ENCODE assay signal across 11 cellular contexts in the genomic region with DNA sequence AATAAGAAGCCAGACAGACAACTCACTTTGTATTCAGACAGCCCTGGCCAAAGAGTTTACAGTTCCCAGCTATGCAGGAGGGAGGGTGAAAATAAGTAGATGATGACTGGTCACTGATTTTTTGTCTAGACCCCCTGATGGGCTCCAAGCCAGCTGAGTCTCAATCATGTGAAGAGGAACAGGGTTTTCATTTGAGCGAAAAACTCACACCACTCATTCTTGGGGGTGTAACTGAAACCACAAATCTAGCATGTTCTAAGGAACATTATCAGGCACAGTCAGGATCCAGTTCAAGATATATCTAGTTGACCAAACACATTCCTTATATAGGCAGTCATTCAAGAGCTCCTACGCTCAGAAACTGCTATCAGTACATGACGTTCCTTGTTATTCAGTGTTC. TPM values are rescaled to one million over a fixed set of nuclear protein-coding genes. Genes with fewer than 3 reads are reported as not detected.
A peak's percentile ranks its signal among the peaks of the same experiment; 100 is the strongest.
DNase-seq lines count a peak whose midpoint lies in the region; ATAC-seq and TF ChIP-seq lines count a peak whose summit lies in the region.
"Had no signal": no experiment of that assay in that cellular context is flagged by ENCODE, and none has a peak within 500 bp of the region (broad histone marks: within the 10 kb centered on the region; RNA-seq: fewer than 3 reads in every experiment).

No MANE protein-coding gene starts in this region.

- H3K9ac ChIP-seq in mesendoderm (ENCODE audit: low read length), result no peak overlapping the region

- H2BK15ac ChIP-seq in mesendoderm (replicated peaks; ENCODE audit: low read depth), result no peak overlapping the region

- H3K23ac ChIP-seq in mesendoderm (ENCODE audit: low read length), result no peak overlapping the region

- H3K27ac ChIP-seq in mesendoderm (ENCODE audit: low read depth, low read length) (peak overlapping the region; percentile 17), aorta (ENCODE audit: low read depth in 1 of 2, low read length in 2 of 2) (peak overlapping the region; percentile 79 to 95)

- H3K56ac ChIP-seq in mesendoderm (ENCODE audit: low read length), result no peak overlapping the region

- H2BK120ac ChIP-seq in mesendoderm (ENCODE audit: low read depth, low read length), result no peak overlapping the region

- no peaks in the 10 kb centered on the region for H3K79me1 ChIP-seq in mesendoderm (ENCODE audit: low read length)

- in situ Hi-C loops in GM13977 (cut with MboI; ENCODE audit: low pct_unique_long_range_greater_than_20kb, low sequenced_read_pairs, unreplicated experiment), result no loop called here

- no peak overlapping the region for H4K5ac ChIP-seq in mesendoderm (ENCODE audit: low read length)

- no CpG with 5 or more reads among the region's 3 CpGs for WGBS in mesendoderm (ENCODE audit: extremely low coverage, insufficient coverage, low lambda C conversion rate)
- 12 to 16% methylated on average over 3 of the region's 3 CpGs for WGBS in aorta, 2 donors

- H3K4me3 ChIP-seq in mesendoderm (ENCODE audit: low read length) (no peak overlapping the region), aorta (ENCODE audit: low read length in 2 of 2) (no peak overlapping the region)

- DNase-seq in OCI-M2 (lab: John Stamatoyannopoulos, UW; ENCODE audit: unreplicated experiment) (peak; percentile 41), erythroblast (lab: John Stamatoyannopoulos, UW) (peak; percentile 11 to 31), mesendoderm (peak; percentile 81), aorta (peak; percentile 36 to 67), GM13977 (ENCODE audit: low spot score) (no peak)
- no peak for DNase-seq in stimulated activated CD4-positive, alpha-beta T cell treated with anti-CD3 and anti-CD28 coated beads, Interleukin-12 subunit alpha, Interleukin-12 subunit beta, amount 100 ng/mL, for 4 hours
- DNase-seq: amniotic stem cell, NCI-H2029 treated with DMSO at 0.1 percent for 48 hours had no signal

- H3K4me2 ChIP-seq in mesendoderm (ENCODE audit: low read length), result no peak overlapping the region

- H3K9me3 ChIP-seq in aorta (ENCODE audit: control insufficient read depth, low read length), result no peaks in the 10 kb centered on the region

- H3K4me1 ChIP-seq in mesendoderm (ENCODE audit: control insufficient read depth, low read depth, low read length) (peaks cover 10% of the 10 kb centered on the region), aorta (ENCODE audit: control insufficient read depth in 1 of 2, insufficient read depth in 2 of 2, low read length in 2 of 2) (peaks cover 7% of the 10 kb centered on the region in 2 donors)

- no peaks in the 10 kb centered on the region for H3K79me2 ChIP-seq in mesendoderm (ENCODE audit: control insufficient read depth, insufficient read depth, low read length)

- H3K4ac ChIP-seq in mesendoderm (ENCODE audit: low read depth, low read length), result no peak overlapping the region

- H3K27me3 ChIP-seq in mesendoderm (ENCODE audit: insufficient read depth, low read length, poor library complexity) (no peaks in the 10 kb centered on the region), aorta (ENCODE audit: control insufficient read depth in 1 of 2, insufficient read depth in 2 of 2, low read length in 1 of 2) (no peaks in the 10 kb centered on the region)

- TF ChIP-seq CTCF in GM13977 (IDR thresholded peaks at IDR 0.05; ENCODE audit: extremely low read depth, insufficient read depth, missing control alignments), result no peak

- H2BK5ac ChIP-seq in mesendoderm (ENCODE audit: low read length), result no peak overlapping the region

- no peak overlapping the region for H3K18ac ChIP-seq in mesendoderm (ENCODE audit: low read length)

- H3K36me3 ChIP-seq in mesendoderm (ENCODE audit: control insufficient read depth, insufficient read depth, low read length) (no peaks in the 10 kb centered on the region), aorta (ENCODE audit: control insufficient read depth in 1 of 2, insufficient read depth in 2 of 2, low read length in 1 of 2) (peaks cover 9 to 16% of the 10 kb centered on the region in 2 donors)

- no peak overlapping the region for H4K8ac ChIP-seq in mesendoderm (ENCODE audit: low read depth, low read length)

- no peak overlapping the region for H2AK5ac ChIP-seq in mesendoderm (ENCODE audit: low read length)

- no peak for ATAC-seq in aorta (ENCODE audit: low FRiP score)
- ATAC-seq in HG03039 (IDR thresholded peaks at IDR 0.05; ENCODE audit: unreplicated experiment), result no peak
- ATAC-seq: esophagus mucosa, left lobe of liver had no signal

- intact Hi-C loops in aorta (cut with DNase I), result no loop called here

- no peak for TF ChIP-seq POLR2A in erythroblast (IDR thresholded peaks at IDR 0.05; ENCODE audit: low read length)

RNA-seq across cellular contexts. Expression of a gene that starts 59.0 kb away (rescaled TPM):
- 7.2 TPM for polyA plus RNA-seq in mesendoderm (2013, experiment 1 of 2)
- polyA plus RNA-seq in mesendoderm (2013, experiment 2 of 2), result 7.6 TPM
- 1,000 to 10,000 TPM in 1 of 2 donors, 100 to 1,000 TPM in 1; 192 to 1,289 TPM for total RNA-seq in aorta
- 100 to 1,000 TPM; 347 to 416 TPM for polyA plus RNA-seq in aorta

Comparison
In these comparisons a context has a peak if more than half of its experiments do, and no peak if none do; other contexts are left out.
1. DNase-seq: peak in OCI-M2 (single experiment), erythroblast (2 of 2), mesendoderm (single experiment) and aorta (2 of 2); none in stimulated activated CD4-positive, alpha-beta T cell treated with anti-CD3 and anti-CD28 coated beads, Interleukin-12 subunit alpha, Interleukin-12 subunit beta, amount 100 ng/mL, for 4 hours (single experiment) and GM13977 (single experiment).